1 cellular context compared by ENCODE assay signal in the genomic region with DNA sequence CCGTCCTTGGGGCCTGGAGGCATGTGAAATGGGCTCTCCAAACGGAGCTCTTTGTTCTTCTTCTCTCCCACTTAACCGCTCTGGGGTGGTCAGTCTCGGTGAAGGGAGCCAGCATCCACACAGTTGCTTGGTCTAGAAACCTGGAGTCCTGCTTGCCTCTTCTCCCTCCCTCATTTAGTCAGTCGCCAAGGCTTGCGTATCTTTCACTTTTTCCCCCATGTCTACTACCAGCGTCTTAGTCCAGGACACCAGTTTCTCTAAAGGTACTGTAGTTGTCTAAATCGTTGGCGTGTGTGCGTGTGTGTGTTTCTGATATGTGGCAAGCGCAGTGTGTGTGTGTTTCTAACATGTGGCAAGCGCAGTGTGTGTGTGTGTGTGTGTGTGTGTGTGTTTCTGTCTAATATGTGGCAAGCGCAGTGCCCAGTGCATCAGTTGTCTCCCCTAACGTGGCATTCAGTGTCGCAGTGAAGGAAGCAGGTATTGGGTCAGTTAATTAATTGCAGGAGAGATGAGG.
TF ChIP-seq lines count a peak whose summit lies in the region.

No MANE protein-coding gene starts in this region.

TF ChIP-seq in K562, 482 proteins besides CTCF, POLR2A, EP300 and RAD21 (continued from another document):
- TF ChIP-seq NFIC (IDR thresholded peaks at IDR 0.05) (no peak), KAT8 (IDR thresholded peaks at IDR 0.05; ENCODE audit: low read depth) (no peak), HDAC1 (IDR thresholded peaks at IDR 0.05) (0 out of 4 replicates have a peak, but pooled peaks of 1 of the 2 experiments have one; percentile 24), BCOR (IDR thresholded peaks at IDR 0.05) (no peak), ZNF780A (CRISPR knock-in tag; IDR thresholded peaks at IDR 0.05) (no peak), TAF9B (IDR thresholded peaks at IDR 0.05; ENCODE audit: partially characterized antibody) (no peak), CGGBP1 (CRISPR knock-in tag; IDR thresholded peaks at IDR 0.05) (no peak), CBFA2T3 (IDR thresholded peaks at IDR 0.05) (no peak), MECOM (CRISPR knock-in tag; IDR thresholded peaks at IDR 0.05) (no peak), HMGN3 (IDR thresholded peaks at IDR 0.05; ENCODE audit: borderline replicate concordance, extremely low read depth, insufficient read length, low read depth, low read length) (no peak), SREBF1 (IDR thresholded peaks at IDR 0.05; ENCODE audit: borderline replicate concordance, low read depth, low read length) (no peak), SRSF7 (optimal IDR thresholded peaks at IDR 0.05; ENCODE audit: low read depth, low read length) (no peak), SRSF9 (IDR thresholded peaks at IDR 0.05; ENCODE audit: borderline replicate concordance, low read depth, low read length) (no peak), SMARCA5 (IDR thresholded peaks at IDR 0.05) (peak; percentile 30; the same call in 1 of the 2 replicates), NR4A1 (CRISPR knock-in tag; IDR thresholded peaks at IDR 0.05) (no peak), NR4A1 (tag; IDR thresholded peaks at IDR 0.05) (no peak)
- TF ChIP-seq, protein P1, sequence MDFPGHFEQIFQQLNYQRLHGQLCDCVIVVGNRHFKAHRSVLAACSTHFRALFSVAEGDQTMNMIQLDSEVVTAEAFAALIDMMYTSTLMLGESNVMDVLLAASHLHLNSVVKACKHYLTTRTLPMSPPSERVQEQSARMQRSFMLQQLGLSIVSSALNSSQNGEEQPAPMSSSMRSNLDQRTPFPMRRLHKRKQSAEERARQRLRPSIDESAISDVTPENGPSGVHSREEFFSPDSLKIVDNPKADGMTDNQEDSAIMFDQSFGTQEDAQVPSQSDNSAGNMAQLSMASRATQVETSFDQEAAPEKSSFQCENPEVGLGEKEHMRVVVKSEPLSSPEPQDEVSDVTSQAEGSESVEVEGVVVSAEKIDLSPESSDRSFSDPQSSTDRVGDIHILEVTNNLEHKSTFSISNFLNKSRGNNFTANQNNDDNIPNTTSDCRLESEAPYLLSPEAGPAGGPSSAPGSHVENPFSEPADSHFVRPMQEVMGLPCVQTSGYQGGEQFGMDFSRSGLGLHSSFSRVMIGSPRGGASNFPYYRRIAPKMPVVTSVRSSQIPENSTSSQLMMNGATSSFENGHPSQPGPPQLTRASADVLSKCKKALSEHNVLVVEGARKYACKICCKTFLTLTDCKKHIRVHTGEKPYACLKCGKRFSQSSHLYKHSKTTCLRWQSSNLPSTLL (IDR thresholded peaks at IDR 0.05): no peak
- TF ChIP-seq, protein P2, sequence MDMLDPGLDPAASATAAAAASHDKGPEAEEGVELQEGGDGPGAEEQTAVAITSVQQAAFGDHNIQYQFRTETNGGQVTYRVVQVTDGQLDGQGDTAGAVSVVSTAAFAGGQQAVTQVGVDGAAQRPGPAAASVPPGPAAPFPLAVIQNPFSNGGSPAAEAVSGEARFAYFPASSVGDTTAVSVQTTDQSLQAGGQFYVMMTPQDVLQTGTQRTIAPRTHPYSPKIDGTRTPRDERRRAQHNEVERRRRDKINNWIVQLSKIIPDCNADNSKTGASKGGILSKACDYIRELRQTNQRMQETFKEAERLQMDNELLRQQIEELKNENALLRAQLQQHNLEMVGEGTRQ (CRISPR knock-in tag; IDR thresholded peaks at IDR 0.05): no peak
- TF ChIP-seq, protein P3, sequence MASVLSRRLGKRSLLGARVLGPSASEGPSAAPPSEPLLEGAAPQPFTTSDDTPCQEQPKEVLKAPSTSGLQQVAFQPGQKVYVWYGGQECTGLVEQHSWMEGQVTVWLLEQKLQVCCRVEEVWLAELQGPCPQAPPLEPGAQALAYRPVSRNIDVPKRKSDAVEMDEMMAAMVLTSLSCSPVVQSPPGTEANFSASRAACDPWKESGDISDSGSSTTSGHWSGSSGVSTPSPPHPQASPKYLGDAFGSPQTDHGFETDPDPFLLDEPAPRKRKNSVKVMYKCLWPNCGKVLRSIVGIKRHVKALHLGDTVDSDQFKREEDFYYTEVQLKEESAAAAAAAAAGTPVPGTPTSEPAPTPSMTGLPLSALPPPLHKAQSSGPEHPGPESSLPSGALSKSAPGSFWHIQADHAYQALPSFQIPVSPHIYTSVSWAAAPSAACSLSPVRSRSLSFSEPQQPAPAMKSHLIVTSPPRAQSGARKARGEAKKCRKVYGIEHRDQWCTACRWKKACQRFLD (CRISPR knock-in tag; IDR thresholded peaks at IDR 0.05): no peak
